ENCODE assay signal across 9 cellular contexts in the genomic region with DNA sequence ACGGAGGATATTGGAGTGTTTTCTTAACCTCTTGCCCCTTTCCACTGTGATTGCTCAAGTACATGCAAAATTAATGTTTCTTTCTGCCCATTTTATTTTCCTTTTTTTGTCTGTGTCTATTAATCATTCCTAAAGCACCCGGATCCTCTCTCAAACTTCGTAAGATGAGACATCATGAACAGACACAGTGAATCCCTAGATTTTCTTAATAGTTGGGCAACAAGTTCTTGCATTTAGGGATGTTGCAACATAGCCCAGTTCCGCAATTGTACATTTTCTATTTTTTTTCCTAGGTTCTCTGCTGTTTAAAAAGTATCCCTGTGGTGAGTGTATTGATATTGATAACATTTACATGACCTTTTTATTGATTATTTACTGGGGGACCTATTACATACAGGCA. TPM values are rescaled to one million over a fixed set of nuclear protein-coding genes. Genes with fewer than 3 reads are reported as not detected.
DNase-seq lines count a peak whose midpoint lies in the region; ATAC-seq and TF ChIP-seq lines count a peak whose summit lies in the region.
"Had no signal": no experiment of that assay in that cellular context is flagged by ENCODE, and none has a peak within 500 bp of the region (broad histone marks: within the 10 kb centered on the region; RNA-seq: fewer than 3 reads in every experiment).

No MANE protein-coding gene starts in this region.

- TF ChIP-seq CTCF in RWPE1 (conservative IDR thresholded peaks at IDR 0.05; ENCODE audit: low read depth), result no peak
- no peak for TF ChIP-seq CTCF in fibroblast of mammary gland (conservative IDR thresholded peaks at IDR 0.05; ENCODE audit: control insufficient read depth, insufficient read depth, low read depth, low read length)

- CTCF ChIA-PET in RWPE1 (lab: Yijun Ruan, JAX), result interaction anchor here (0.9 kb wide), 1 partner anchor 12 kb away, joined by 3 read pairs; no protein-coding TSS in a partner anchor

- H3K4me3 ChIP-seq in fibroblast of mammary gland (ENCODE audit: control insufficient read depth, low read depth, low read length), result peak overlapping the region; percentile 61

- H3K27ac ChIP-seq in RWPE1, result peak overlapping the region; percentile 91

- DNase-seq in T-helper 2 cell treated with Interferon-gamma antibody and Interleukin-4, amounts not matched to agents 5 μg/mL and 100 μg/mL, for 36 hours (ENCODE audit: low spot score), result no peak
- DNase-seq in T-helper 2 cell (no peak), RWPE1 (ENCODE audit: low spot score) (peak; percentile 30), fibroblast of mammary gland (ENCODE audit: low read depth) (peak; percentile 90), cerebellum (ENCODE audit: low spot score) (no peak), COR-L47 (lab: John Stamatoyannopoulos, UW) (no peak)
- DNase-seq: effector CD8-positive, alpha-beta T cell had no signal

- peaks cover 70% of the 10 kb centered on the region for H3K4me1 Mint-ChIP-seq in T-helper 2 cell treated with Interferon-gamma antibody and Interleukin-4, amounts not matched to agents 5 μg/mL and 100 μg/mL, for 36 hours (ENCODE audit: low read depth)
- peaks cover 77% of the 10 kb centered on the region for H3K4me1 Mint-ChIP-seq in stimulated activated memory B cell treated with anti-CD40 and anti-IgM and Interleukin-4, amounts not matched to agents 10 μg/mL and 1 μg/mL and 100 μg/mL, for 72 hours

- no peaks in the 10 kb centered on the region for H3K27me3 Mint-ChIP-seq in T-helper 2 cell treated with Interferon-gamma antibody and Interleukin-4, amounts not matched to agents 5 μg/mL and 100 μg/mL, for 36 hours (ENCODE audit: low read depth)
- no peaks in the 10 kb centered on the region for H3K27me3 Mint-ChIP-seq in stimulated activated memory B cell treated with anti-CD40 and anti-IgM and Interleukin-4, amounts not matched to agents 10 μg/mL and 1 μg/mL and 100 μg/mL, for 72 hours

- POLR2A ChIA-PET in RWPE1 (lab: Yijun Ruan, JAX; ENCODE audit: low non-redundant PET), result no interaction called here

- H3K36me3 Mint-ChIP-seq in T-helper 2 cell treated with Interferon-gamma antibody and Interleukin-4, amounts not matched to agents 5 μg/mL and 100 μg/mL, for 36 hours (ENCODE audit: low read depth), result peaks cover 62% of the 10 kb centered on the region
- peaks cover 13% of the 10 kb centered on the region for H3K36me3 Mint-ChIP-seq in stimulated activated memory B cell treated with anti-CD40 and anti-IgM and Interleukin-4, amounts not matched to agents 10 μg/mL and 1 μg/mL and 100 μg/mL, for 72 hours

- peak overlapping the region; percentile 91 for H3K27ac Mint-ChIP-seq in T-helper 2 cell treated with Interferon-gamma antibody and Interleukin-4, amounts not matched to agents 5 μg/mL and 100 μg/mL, for 36 hours
- peak overlapping the region; percentile 98 for H3K27ac Mint-ChIP-seq in stimulated activated memory B cell treated with anti-CD40 and anti-IgM and Interleukin-4, amounts not matched to agents 10 μg/mL and 1 μg/mL and 100 μg/mL, for 72 hours

- peak overlapping the region; percentile 93 for H3K4me3 Mint-ChIP-seq in T-helper 2 cell treated with Interferon-gamma antibody and Interleukin-4, amounts not matched to agents 5 μg/mL and 100 μg/mL, for 36 hours
- H3K4me3 Mint-ChIP-seq in stimulated activated memory B cell treated with anti-CD40 and anti-IgM and Interleukin-4, amounts not matched to agents 10 μg/mL and 1 μg/mL and 100 μg/mL, for 72 hours, result peak overlapping the region; percentile 95

- no peak for ATAC-seq in stimulated activated memory B cell treated with anti-CD40 and anti-IgM and Interleukin-4, amounts not matched to agents 10 μg/mL and 1 μg/mL and 100 μg/mL, for 72 hours
- ATAC-seq in HG03571 (IDR thresholded peaks at IDR 0.05; ENCODE audit: unreplicated experiment), result no peak

- no peaks in the 10 kb centered on the region for H3K9me3 Mint-ChIP-seq in T-helper 2 cell treated with Interferon-gamma antibody and Interleukin-4, amounts not matched to agents 5 μg/mL and 100 μg/mL, for 36 hours
- H3K9me3 Mint-ChIP-seq in stimulated activated memory B cell treated with anti-CD40 and anti-IgM and Interleukin-4, amounts not matched to agents 10 μg/mL and 1 μg/mL and 100 μg/mL, for 72 hours, result no peaks in the 10 kb centered on the region

RNA-seq across cellular contexts. Expression of gene FAM111A, which starts 2.9 kb away (rescaled TPM):
- 24.4 TPM for total RNA-seq in cerebellum

RNA-seq across cellular contexts. Expression of gene DTX4, which starts 26.4 kb away (rescaled TPM):
- 38.7 TPM for total RNA-seq in cerebellum

RNA-seq across cellular contexts. Expression of gene FAM111B, which starts 38.5 kb away (rescaled TPM):
- 15.0 TPM for total RNA-seq in cerebellum

RNA-seq across cellular contexts. Expression of gene GLYATL1B, which starts 59.4 kb away (rescaled TPM):
- not detected for total RNA-seq in cerebellum

Comparison
In these comparisons a context has a peak if more than half of its experiments do, and no peak if none do; other contexts are left out.
1. DNase-seq: peak in RWPE1 (single experiment) and fibroblast of mammary gland (single experiment); none in T-helper 2 cell treated with Interferon-gamma antibody and Interleukin-4, amounts not matched to agents 5 μg/mL and 100 μg/mL, for 36 hours (single experiment), T-helper 2 cell (0 of 5), cerebellum (single experiment) and COR-L47 (single experiment).